ENCODE assay signal across 20 cellular contexts in the genomic region with DNA sequence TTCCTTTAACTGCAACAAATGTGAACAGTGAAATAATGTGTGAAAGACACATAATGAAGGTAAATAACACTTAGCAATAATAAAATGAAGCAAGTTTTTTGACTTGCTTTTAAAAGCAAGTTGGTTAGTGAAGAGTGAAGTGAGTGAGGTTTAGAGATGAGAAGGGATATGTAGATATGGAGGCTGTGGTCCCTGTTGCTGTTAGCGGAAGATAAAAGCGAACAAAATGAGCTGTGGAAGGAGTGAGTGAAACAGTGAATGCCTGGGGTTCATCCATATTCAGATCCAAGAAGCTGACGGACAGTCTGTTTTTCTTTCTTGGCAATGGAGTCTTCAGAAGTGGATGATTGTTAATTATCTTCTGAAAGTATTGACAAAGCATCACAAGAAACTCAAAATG. TPM values are rescaled to one million over a fixed set of nuclear protein-coding genes. Genes with fewer than 3 reads are reported as not detected.
A peak's percentile ranks its signal among the peaks of the same experiment; 100 is the strongest.
DNase-seq lines count a peak whose midpoint lies in the region; ATAC-seq, FAIRE-seq and TF ChIP-seq lines count a peak whose summit lies in the region.
"Had no signal": no experiment of that assay in that cellular context is flagged by ENCODE, and none has a peak within 500 bp of the region (broad histone marks: within the 10 kb centered on the region; RNA-seq: fewer than 3 reads in every experiment).

No MANE protein-coding gene starts in this region.

- DNase-seq in GM12892 (ENCODE audit: insufficient read length) (no peak), OCI-M1 (lab: John Stamatoyannopoulos, UW) (peak; percentile 27), bronchial epithelial cell (ENCODE audit: low read depth) (no peak), NCI-H345 (lab: John Stamatoyannopoulos, UW) (no peak), DMS53 (lab: John Stamatoyannopoulos, UW) (no peak)
- DNase-seq: AML-193; Caco-2; Calu3; CD4-positive, alpha-beta T cell; CD8-positive, alpha-beta T cell; DMS79; DND-41; EL; GDM1 had no signal

- TF ChIP-seq POLR2A in GM12892 (IDR thresholded peaks at IDR 0.05; ENCODE audit: low read depth, low read length) = no peak

- peak; percentile 9 for FAIRE-seq in GM12892 (lab: Jason Lieb, UNC)
- FAIRE-seq in bronchial epithelial cell (lab: Jason Lieb, UNC) = peak; percentile 40
- FAIRE-seq: A549, D721Med, GM12878, GM19239 had no signal

- no peaks in the 10 kb centered on the region for H3K27me3 ChIP-seq in bronchial epithelial cell (ENCODE audit: control insufficient read depth, insufficient read depth, low read length)
- H3K27me3 ChIP-seq: BLaER1 treated with 17β-estradiol and CSF1 and Interleukin-3, amounts not matched to agents 10 nM and 100 nM had no signal

- TF ChIP-seq CTCF in bronchial epithelial cell (IDR thresholded peaks at IDR 0.05; ENCODE audit: insufficient read depth, low read length, severe bottlenecking) = no peak

- H3K36me3 ChIP-seq in bronchial epithelial cell (ENCODE audit: control insufficient read depth, insufficient read depth, low read length) = no peaks in the 10 kb centered on the region
- H3K36me3 ChIP-seq: BLaER1 treated with 17β-estradiol and CSF1 and Interleukin-3, amounts not matched to agents 10 nM and 100 nM had no signal

- H3K4me3 ChIP-seq in bronchial epithelial cell (ENCODE audit: low read depth, low read length) = no peak overlapping the region
- H3K4me3 ChIP-seq: A549; BLaER1 treated with 17β-estradiol and CSF1 and Interleukin-3, amounts not matched to agents 10 nM and 100 nM; GM12878 had no signal

- ATAC-seq in HG03469 (IDR thresholded peaks at IDR 0.05; ENCODE audit: unreplicated experiment) = no peak
- ATAC-seq: A549; CD8-positive, alpha-beta T cell; GM12878 had no signal

RNA-seq across cellular contexts. Expression of gene ZBTB9, which starts 23.5 kb away (rescaled TPM):
- 6.1 TPM for polyA plus RNA-seq in GM12892 (2012; ENCODE audit: missing spikeins)
- total RNA-seq in bronchial epithelial cell = 5.9 and 6.3 TPM in 2 replicates

RNA-seq across cellular contexts. Expression of gene SYNGAP1, which starts 58.0 kb away (rescaled TPM):
- polyA plus RNA-seq in GM12892 (2012; ENCODE audit: missing spikeins) = 4.8 TPM
- total RNA-seq in bronchial epithelial cell = 0.79 and 0.90 TPM in 2 replicates

RNA-seq across cellular contexts. Expression of gene CUTA, which starts 60.0 kb away (rescaled TPM):
- 154 TPM for polyA plus RNA-seq in GM12892 (2012; ENCODE audit: missing spikeins)
- 37.1 and 42.5 TPM in 2 replicates for total RNA-seq in bronchial epithelial cell
